In the genomic region with DNA sequence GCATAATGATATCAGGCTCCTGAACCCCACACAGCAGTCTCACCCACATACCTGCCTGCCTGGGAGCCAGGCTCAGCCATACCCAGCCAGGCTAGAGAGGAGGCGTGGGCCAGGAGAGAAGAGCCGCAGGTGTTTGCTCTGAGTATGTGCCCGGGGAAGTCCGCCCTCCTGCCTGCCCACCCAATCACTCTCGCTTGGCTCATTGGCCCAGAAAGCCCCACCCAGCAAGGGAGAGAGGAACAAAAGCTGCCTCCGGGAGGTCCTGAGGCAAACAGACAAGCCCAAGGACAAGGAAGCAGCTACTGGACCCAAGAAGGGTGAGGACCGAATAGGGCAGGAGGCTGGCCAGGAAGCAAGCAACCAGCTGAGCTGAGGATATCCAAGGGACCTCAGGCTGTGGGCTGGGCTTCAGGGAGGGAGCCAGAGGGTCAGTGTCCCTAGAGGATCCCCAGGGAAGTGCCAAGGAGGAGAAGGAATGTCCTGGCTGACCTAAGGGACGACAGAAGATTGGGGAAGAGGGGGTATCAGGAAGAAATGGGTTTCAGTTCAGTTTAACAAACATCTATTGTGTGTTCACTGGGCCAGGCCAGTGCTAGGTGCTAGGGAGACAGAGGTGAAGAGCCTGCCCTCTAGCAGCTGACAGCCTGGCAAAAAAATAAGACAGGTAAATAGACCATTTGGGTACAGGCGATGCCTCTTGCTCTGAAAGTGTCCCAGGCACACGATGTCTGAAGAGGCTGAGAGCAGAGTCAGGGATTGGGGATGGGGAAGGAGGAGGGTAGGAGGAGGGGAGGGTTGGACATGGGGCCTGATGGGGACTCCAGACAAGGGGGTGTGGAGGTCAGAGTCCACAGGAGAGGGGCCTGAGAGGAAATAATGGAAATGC, we compare ENCODE assay signal across 2 cellular contexts.
TF ChIP-seq lines count a peak whose summit lies in the region.

A gene (plus strand): TSS at position 269 of the 886 bp plus-strand sequence. CDS start 1,515 bp downstream, outside the sequence.

TF ChIP-seq in HepG2, 621 proteins besides CTCF, POLR2A, EP300 and RAD21:
- TF ChIP-seq ZNF839 (CRISPR knock-in tag; IDR thresholded peaks at IDR 0.05; ENCODE audit: borderline replicate concordance), result no peak

TF ChIP-seq in GM12891, 5 proteins besides CTCF, POLR2A, EP300 and RAD21:
- no peak for TF ChIP-seq TAF1 (IDR thresholded peaks at IDR 0.05; ENCODE audit: low read depth, low read length)
- TF ChIP-seq POU2F2 (IDR thresholded peaks at IDR 0.05; ENCODE audit: low read depth, low read length), result no peak
- TF ChIP-seq SPI1 (IDR thresholded peaks at IDR 0.05; ENCODE audit: low read depth, low read length), result no peak
- no peak for TF ChIP-seq POLR2AphosphoS5 (IDR thresholded peaks at IDR 0.05; ENCODE audit: low read depth, low read length)
- no peak for TF ChIP-seq PAX5 (IDR thresholded peaks at IDR 0.05; ENCODE audit: insufficient read depth, low read length, severe bottlenecking)
